Comparison of ENCODE assay signal across 8 cellular contexts in genomic region chr18:3129053-3129864, GRCh38.
DNase-seq lines count a peak whose midpoint lies in the region; ATAC-seq, FAIRE-seq and TF ChIP-seq lines count a peak whose summit lies in the region.

No MANE protein-coding gene starts in this region.

- CTCF ChIA-PET in HEK293 (lab: Yijun Ruan, JAX), result interaction anchor here (0.5 to 3.3 kb wide), 57 partner anchors 9 to 557 kb away, joined by 3 to 38 read pairs (median 4); partner anchors contain the start of genes MYL12A and MYOM1

- H3K9me3 Mint-ChIP-seq in astrocyte (ENCODE audit: unreplicated experiment), result peaks cover 3% of the 10 kb centered on the region

- H3K27me3 ChIP-seq in astrocyte (ENCODE audit: insufficient read depth, low read length) (no peaks in the 10 kb centered on the region), gastrocnemius medialis (no peaks in the 10 kb centered on the region)

- H3K9me3 ChIP-seq in HEK293 (ENCODE audit: control insufficient read depth, insufficient read depth, low read depth, low read length), result no peaks in the 10 kb centered on the region
- H3K9me3 ChIP-seq in astrocyte (ENCODE audit: insufficient read depth, low read depth, low read length), result no peaks in the 10 kb centered on the region
- no peaks in the 10 kb centered on the region for H3K9me3 ChIP-seq in gastrocnemius medialis

- no peak for TF ChIP-seq POLR2A in NB4 (IDR thresholded peaks at IDR 0.05; ENCODE audit: extremely low read depth, insufficient read length)
- TF ChIP-seq POLR2A in gastrocnemius medialis (IDR thresholded peaks at IDR 0.05), result no peak

- no peak overlapping the region for H3K27ac ChIP-seq in HEK293 (ENCODE audit: extremely low read depth, low read depth, low read length)
- H3K27ac ChIP-seq in astrocyte (ENCODE audit: low read depth, low read length), result no peak overlapping the region
- peak overlapping the region in 3 of 4 donors; percentile 9 to 69 (median 31) for H3K27ac ChIP-seq in gastrocnemius medialis

- POLR2A ChIA-PET in HEK293 (lab: Yijun Ruan, JAX), result no interaction called here

- H3K36me3 Mint-ChIP-seq in astrocyte (ENCODE audit: low read depth, unreplicated experiment), result no peaks in the 10 kb centered on the region

- no peak overlapping the region for H3K4me2 ChIP-seq in astrocyte (ENCODE audit: low read length)

- H3K4me1 Mint-ChIP-seq in astrocyte (ENCODE audit: low read depth, unreplicated experiment), result no peaks in the 10 kb centered on the region

- peaks cover 3% of the 10 kb centered on the region for H3K27me3 Mint-ChIP-seq in astrocyte (ENCODE audit: low read depth, unreplicated experiment)

- no peaks in the 10 kb centered on the region for H3K36me3 ChIP-seq in HEK293 (ENCODE audit: control insufficient read depth in 2 of 2, insufficient read depth in 1 of 2, low read length in 2 of 2)
- H3K36me3 ChIP-seq in astrocyte (ENCODE audit: insufficient read depth, low read length), result no peaks in the 10 kb centered on the region
- H3K36me3 ChIP-seq in gastrocnemius medialis, result peaks cover 0 to 45% of the 10 kb centered on the region in 2 donors

- no peaks in the 10 kb centered on the region for H4K20me1 ChIP-seq in astrocyte (ENCODE audit: insufficient read depth, low read length)

- in situ Hi-C loops in gastrocnemius medialis (cut with MboI; ENCODE audit: low sequenced_read_pairs in 4 of 4), result loop anchor here in 2 of 4 donors (25.0 kb wide), 1 partner anchor 192 kb away; no protein-coding TSS in a partner anchor

- H3K27ac Mint-ChIP-seq in astrocyte (ENCODE audit: unreplicated experiment), result no peak overlapping the region

- no peak for FAIRE-seq in astrocyte (lab: Jason Lieb, UNC)

- DNase-seq in GM12864 (ENCODE audit: low read depth), result peak; percentile 43
- peak; percentile 79 for DNase-seq in NB4 (ENCODE audit: low read depth)
- peak; percentile 75 for DNase-seq in T-helper 9 cell
- peak; percentile 50 for DNase-seq in astrocyte (ENCODE audit: low read depth)
- DNase-seq in hepatic stellate cell (ENCODE audit: low spot score), result peak; percentile 73
- peak; percentile 38 to 68 for DNase-seq in gastrocnemius medialis
- no peak for DNase-seq in DMS79 (lab: John Stamatoyannopoulos, UW)

- intact Hi-C loops in gastrocnemius medialis (cut with DNase I; ENCODE audit: low total_unique reads), result loop anchor here (1.0 kb wide), 1 partner anchor 197 kb away; no protein-coding TSS in a partner anchor

- H3K4me3 Mint-ChIP-seq in astrocyte (ENCODE audit: unreplicated experiment), result no peak overlapping the region

- peak; percentile 94 for TF ChIP-seq CTCF in GM12864 (IDR thresholded peaks at IDR 0.05; ENCODE audit: low read depth, low read length, missing control alignments)
- peak; percentile 88 for TF ChIP-seq CTCF in HEK293 (tag by site-specific recombination; IDR thresholded peaks at IDR 0.05)
- peak; percentile 94 for TF ChIP-seq CTCF in NB4 (IDR thresholded peaks at IDR 0.05; ENCODE audit: low read depth, low read length)
- TF ChIP-seq CTCF in astrocyte (IDR thresholded peaks at IDR 0.05; ENCODE audit: insufficient read depth, low read depth, low read length), result peak; percentile 72
- peak in 4 of 5 experiments; percentile 34 to 71 (median 62) for TF ChIP-seq CTCF in gastrocnemius medialis (IDR thresholded peaks at IDR 0.05 in 4 of 5, conservative IDR thresholded peaks at IDR 0.05 in 1 of 5)

- H3K9ac ChIP-seq in astrocyte (ENCODE audit: low read length), result no peak overlapping the region

- no peak overlapping the region for H3K4me3 ChIP-seq in GM12864 (ENCODE audit: low read depth, low read length)
- H3K4me3 ChIP-seq in HEK293 (ENCODE audit: low read depth, low read length), result no peak overlapping the region
- H3K4me3 ChIP-seq in NB4 (ENCODE audit: low read depth, low read length), result no peak overlapping the region
- no peak overlapping the region for H3K4me3 ChIP-seq in astrocyte (ENCODE audit: insufficient read depth, low read depth, low read length)
- no peak overlapping the region for H3K4me3 ChIP-seq in gastrocnemius medialis

- H2AFZ ChIP-seq in astrocyte (ENCODE audit: low read depth, low read length), result no peak overlapping the region

- H3K79me2 ChIP-seq in astrocyte (ENCODE audit: insufficient read depth, low read length), result no peaks in the 10 kb centered on the region

- ATAC-seq in gastrocnemius medialis, result peak; percentile 41 to 58

- H3K4me1 ChIP-seq in HEK293 (ENCODE audit: control insufficient read depth, insufficient read depth, low read length) (no peaks in the 10 kb centered on the region), astrocyte (ENCODE audit: insufficient read depth, low read length) (no peaks in the 10 kb centered on the region), gastrocnemius medialis (peaks cover 9 to 14% of the 10 kb centered on the region in 2 donors)

TF ChIP-seq in HEK293, 187 proteins besides CTCF, POLR2A, EP300 and RAD21 (continues in another document):
- no peak for TF ChIP-seq HIC1 (tag by site-specific recombination; IDR thresholded peaks at IDR 0.05)
- TF ChIP-seq, protein P1, sequence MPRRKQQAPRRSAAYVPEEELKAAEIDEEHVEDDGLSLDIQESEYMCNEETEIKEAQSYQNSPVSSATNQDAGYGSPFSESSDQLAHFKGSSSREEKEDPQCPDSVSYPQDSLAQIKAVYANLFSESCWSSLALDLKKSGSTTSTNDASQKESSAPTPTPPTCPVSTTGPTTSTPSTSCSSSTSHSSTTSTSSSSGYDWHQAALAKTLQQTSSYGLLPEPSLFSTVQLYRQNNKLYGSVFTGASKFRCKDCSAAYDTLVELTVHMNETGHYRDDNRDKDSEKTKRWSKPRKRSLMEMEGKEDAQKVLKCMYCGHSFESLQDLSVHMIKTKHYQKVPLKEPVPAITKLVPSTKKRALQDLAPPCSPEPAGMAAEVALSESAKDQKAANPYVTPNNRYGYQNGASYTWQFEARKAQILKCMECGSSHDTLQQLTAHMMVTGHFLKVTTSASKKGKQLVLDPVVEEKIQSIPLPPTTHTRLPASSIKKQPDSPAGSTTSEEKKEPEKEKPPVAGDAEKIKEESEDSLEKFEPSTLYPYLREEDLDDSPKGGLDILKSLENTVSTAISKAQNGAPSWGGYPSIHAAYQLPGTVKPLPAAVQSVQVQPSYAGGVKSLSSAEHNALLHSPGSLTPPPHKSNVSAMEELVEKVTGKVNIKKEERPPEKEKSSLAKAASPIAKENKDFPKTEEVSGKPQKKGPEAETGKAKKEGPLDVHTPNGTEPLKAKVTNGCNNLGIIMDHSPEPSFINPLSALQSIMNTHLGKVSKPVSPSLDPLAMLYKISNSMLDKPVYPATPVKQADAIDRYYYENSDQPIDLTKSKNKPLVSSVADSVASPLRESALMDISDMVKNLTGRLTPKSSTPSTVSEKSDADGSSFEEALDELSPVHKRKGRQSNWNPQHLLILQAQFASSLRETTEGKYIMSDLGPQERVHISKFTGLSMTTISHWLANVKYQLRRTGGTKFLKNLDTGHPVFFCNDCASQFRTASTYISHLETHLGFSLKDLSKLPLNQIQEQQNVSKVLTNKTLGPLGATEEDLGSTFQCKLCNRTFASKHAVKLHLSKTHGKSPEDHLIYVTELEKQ (tag by site-specific recombination; IDR thresholded peaks at IDR 0.05; ENCODE audit: borderline replicate concordance), result no peak
- no peak for TF ChIP-seq ZNF658 (tag by site-specific recombination; IDR thresholded peaks at IDR 0.05)
- TF ChIP-seq ZNF776 (tag by site-specific recombination; IDR thresholded peaks at IDR 0.05; ENCODE audit: borderline replicate concordance), result no peak
- no peak for TF ChIP-seq ZNF473 (tag by site-specific recombination; IDR thresholded peaks at IDR 0.05)
- TF ChIP-seq, protein P2, sequence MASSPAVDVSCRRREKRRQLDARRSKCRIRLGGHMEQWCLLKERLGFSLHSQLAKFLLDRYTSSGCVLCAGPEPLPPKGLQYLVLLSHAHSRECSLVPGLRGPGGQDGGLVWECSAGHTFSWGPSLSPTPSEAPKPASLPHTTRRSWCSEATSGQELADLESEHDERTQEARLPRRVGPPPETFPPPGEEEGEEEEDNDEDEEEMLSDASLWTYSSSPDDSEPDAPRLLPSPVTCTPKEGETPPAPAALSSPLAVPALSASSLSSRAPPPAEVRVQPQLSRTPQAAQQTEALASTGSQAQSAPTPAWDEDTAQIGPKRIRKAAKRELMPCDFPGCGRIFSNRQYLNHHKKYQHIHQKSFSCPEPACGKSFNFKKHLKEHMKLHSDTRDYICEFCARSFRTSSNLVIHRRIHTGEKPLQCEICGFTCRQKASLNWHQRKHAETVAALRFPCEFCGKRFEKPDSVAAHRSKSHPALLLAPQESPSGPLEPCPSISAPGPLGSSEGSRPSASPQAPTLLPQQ (tag by site-specific recombination; IDR thresholded peaks at IDR 0.05), result no peak
- no peak for TF ChIP-seq ZNF274 (IDR thresholded peaks at IDR 0.05; ENCODE audit: low read length)
- no peak for TF ChIP-seq ZNF274 (tag by site-specific recombination; IDR thresholded peaks at IDR 0.05; ENCODE audit: borderline replicate concordance)
- 0 out of 2 replicates have a peak, but pooled peaks have one; percentile 8 for TF ChIP-seq ZNF792 (tag by site-specific recombination; IDR thresholded peaks at IDR 0.05)
- no peak for TF ChIP-seq OVOL3 (tag by site-specific recombination; IDR thresholded peaks at IDR 0.05)
- TF ChIP-seq ZNF335 (tag by site-specific recombination; conservative IDR thresholded peaks at IDR 0.05), result peak; percentile 26; the same call in 1 of the 2 replicates
- no peak for TF ChIP-seq ZNF560 (tag by site-specific recombination; IDR thresholded peaks at IDR 0.05; ENCODE audit: borderline replicate concordance)

Comparison
In these comparisons a context has a peak if more than half of its experiments do, and no peak if none do; other contexts are left out.
1. H3K27ac ChIP-seq: peak in gastrocnemius medialis (3 of 4); none in HEK293 (single experiment) and astrocyte (single experiment).
2. Peak in every context shown above with its lines, with median percentiles within 50 percentile points of each other: CTCF ChIP-seq.